In genomic region chr17:41467546-41467945, GRCh38 we compare ENCODE assay signal across 32 cellular contexts. TPM values are rescaled to one million over a fixed set of nuclear protein-coding genes. Genes with fewer than 3 reads are reported as not detected.
"Had no signal": no experiment of that assay in that cellular context is flagged by ENCODE, and none has a peak within 500 bp of the region (broad histone marks: within the 10 kb centered on the region; RNA-seq: fewer than 3 reads in every experiment).

No MANE protein-coding gene starts in this region.

- H3K4me1 ChIP-seq: neural progenitor cell, psoas muscle, tibial nerve had no signal

- H3K4me1 Mint-ChIP-seq: activated naive CD4-positive, alpha-beta T cell treated with anti-CD3 and anti-CD28 coated beads, Interleukin-2, amount 50 U/mL, for 24 hours; brain; naive thymus-derived CD8-positive, alpha-beta T cell; neural progenitor cell; stimulated activated effector memory CD8-positive, alpha-beta T cell treated with anti-CD3 and anti-CD28 coated beads, Interleukin-12 subunit alpha, Interleukin-12 subunit beta, amount 100 ng/mL, for 72 hours; stimulated activated naive CD8-positive, alpha-beta T cell treated with anti-CD3 and anti-CD28 coated beads, Interleukin-15, amount 100 ng/mL, for 72 hours had no signal

- H3K27ac Mint-ChIP-seq: activated CD8-positive, alpha-beta T cell treated with anti-CD3 and anti-CD28 coated beads, Interleukin-2, amount 10 ng/mL, durations not matched to agents 7 days and 5 days; activated naive CD4-positive, alpha-beta T cell treated with anti-CD3 and anti-CD28 coated beads, Interleukin-2, amount 50 U/mL, for 24 hours; activated T-helper 1 cell treated with anti-CD3 and anti-CD28 coated beads, Interleukin-12 subunit alpha, Interleukin-12 subunit beta, Interleukin-2, Interleukin-4 antibody, amounts not matched to agents 30 ng/mL and 10 ng/mL and 1 ng/mL, durations not matched to agents 14 hours and 24 hours and 36 hours; effector memory CD8-positive, alpha-beta T cell; mesothelial cell of epicardium; naive thymus-derived CD8-positive, alpha-beta T cell; neural progenitor cell; stimulated activated effector memory CD8-positive, alpha-beta T cell treated with anti-CD3 and anti-CD28 coated beads, Interleukin-12 subunit alpha, Interleukin-12 subunit beta, amount 100 ng/mL, for 72 hours; stimulated activated naive CD8-positive, alpha-beta T cell treated with anti-CD3 and anti-CD28 coated beads, Interleukin-15, amount 100 ng/mL, for 72 hours had no signal

- FAIRE-seq: endothelial cell of umbilical vein, TTC549, urothelium cell line had no signal

- H3K4me3 Mint-ChIP-seq: activated CD8-positive, alpha-beta T cell treated with anti-CD3 and anti-CD28 coated beads, Interleukin-2, amount 10 ng/mL, durations not matched to agents 7 days and 5 days; activated naive CD4-positive, alpha-beta T cell treated with anti-CD3 and anti-CD28 coated beads, Interleukin-2, amount 50 U/mL, for 24 hours; activated T-helper 1 cell treated with anti-CD3 and anti-CD28 coated beads, Interleukin-12 subunit alpha, Interleukin-12 subunit beta, Interleukin-2, Interleukin-4 antibody, amounts not matched to agents 30 ng/mL and 10 ng/mL and 1 ng/mL, durations not matched to agents 14 hours and 24 hours and 36 hours; brain; effector memory CD8-positive, alpha-beta T cell; mesothelial cell of epicardium; naive thymus-derived CD8-positive, alpha-beta T cell; neural progenitor cell; stimulated activated effector memory CD8-positive, alpha-beta T cell treated with anti-CD3 and anti-CD28 coated beads, Interleukin-12 subunit alpha, Interleukin-12 subunit beta, amount 100 ng/mL, for 72 hours; stimulated activated naive CD8-positive, alpha-beta T cell treated with anti-CD3 and anti-CD28 coated beads, Interleukin-15, amount 100 ng/mL, for 72 hours had no signal

- H2AFZ ChIP-seq: neural progenitor cell had no signal

- H3K36me3 ChIP-seq: lower lobe of right lung, neural progenitor cell, suprapubic skin, tibial nerve had no signal

- H3K27me3 ChIP-seq: neural progenitor cell, tibial nerve had no signal

- H3K9ac ChIP-seq: neural progenitor cell had no signal

- H3K9me3 ChIP-seq: psoas muscle, suprapubic skin had no signal

- H3K27me3 Mint-ChIP-seq: activated naive CD4-positive, alpha-beta T cell treated with anti-CD3 and anti-CD28 coated beads, Interleukin-2, amount 50 U/mL, for 24 hours had no signal

- H3K27ac ChIP-seq: foreskin keratinocyte, lower lobe of right lung, neural progenitor cell, psoas muscle, skin epidermis, suprapubic skin, tibial nerve had no signal

- H3K36me3 Mint-ChIP-seq: activated naive CD4-positive, alpha-beta T cell treated with anti-CD3 and anti-CD28 coated beads, Interleukin-2, amount 50 U/mL, for 24 hours; brain; neural progenitor cell; stimulated activated effector memory CD8-positive, alpha-beta T cell treated with anti-CD3 and anti-CD28 coated beads, Interleukin-12 subunit alpha, Interleukin-12 subunit beta, amount 100 ng/mL, for 72 hours had no signal

- DNase-seq: activated CD4-positive, alpha-beta T cell treated with anti-CD3 and anti-CD28 coated beads for 1 hour; activated CD4-positive, alpha-beta T cell treated with anti-CD3 and anti-CD28 coated beads, Interleukin-2, amount 50 U/mL, for 1 hour; activated CD8-positive, alpha-beta T cell treated with anti-CD3 and anti-CD28 coated beads, Interleukin-2, amount 10 ng/mL, durations not matched to agents 7 days and 5 days; activated gamma-delta T cell; central memory CD4-positive, alpha-beta T cell; effector memory CD8-positive, alpha-beta T cell; foreskin keratinocyte; lower lobe of right lung; naive thymus-derived CD8-positive, alpha-beta T cell; psoas muscle; right cardiac atrium; stimulated activated CD4-positive, alpha-beta T cell treated with anti-CD3 and anti-CD28 coated beads, Interleukin-1b, Interleukin-23, amount 100 ng/mL, for 48 hours; stimulated activated naive CD8-positive, alpha-beta T cell treated with anti-CD3 and anti-CD28 coated beads, Interleukin-15, amount 100 ng/mL, for 72 hours; T-helper 1 cell had no signal

- H3K9me3 Mint-ChIP-seq: activated naive CD4-positive, alpha-beta T cell treated with anti-CD3 and anti-CD28 coated beads, Interleukin-2, amount 50 U/mL, for 24 hours; activated T-helper 1 cell treated with anti-CD3 and anti-CD28 coated beads, Interleukin-12 subunit alpha, Interleukin-12 subunit beta, Interleukin-2, Interleukin-4 antibody, amounts not matched to agents 30 ng/mL and 10 ng/mL and 1 ng/mL, durations not matched to agents 14 hours and 24 hours and 36 hours; effector memory CD8-positive, alpha-beta T cell; stimulated activated effector memory CD8-positive, alpha-beta T cell treated with anti-CD3 and anti-CD28 coated beads, Interleukin-12 subunit alpha, Interleukin-12 subunit beta, amount 100 ng/mL, for 72 hours had no signal

- H3K4me3 ChIP-seq: lower lobe of right lung, neural progenitor cell, psoas muscle, skin epidermis, suprapubic skin, tibial nerve had no signal

- H3K4me2 ChIP-seq: neural progenitor cell had no signal

RNA-seq across cellular contexts. Expression of gene KRT32, which starts 0.4 kb away (rescaled TPM):
- total RNA-seq: activated CD8-positive, alpha-beta T cell treated with anti-CD3 and anti-CD28 coated beads, Interleukin-2, amount 10 ng/mL, durations not matched to agents 7 days and 5 days; activated T-helper 1 cell treated with anti-CD3 and anti-CD28 coated beads, Interleukin-12 subunit alpha, Interleukin-12 subunit beta, Interleukin-2, Interleukin-4 antibody, amounts not matched to agents 30 ng/mL and 10 ng/mL and 1 ng/mL, durations not matched to agents 14 hours and 24 hours and 36 hours; dermis microvascular lymphatic vessel endothelial cell; endothelial cell of umbilical vein; foreskin keratinocyte; glomerular endothelial cell; kidney epithelial cell; left lobe of liver; lower lobe of right lung; mesothelial cell of epicardium; naive thymus-derived CD8-positive, alpha-beta T cell; osteocyte; right cardiac atrium had no signal
- polyA plus RNA-seq: endothelial cell of umbilical vein; foreskin keratinocyte; naive thymus-derived CD8-positive, alpha-beta T cell; right cardiac atrium had no signal

RNA-seq across cellular contexts. Expression of gene KRT35, which starts 13.4 kb away (rescaled TPM):
- total RNA-seq: activated CD8-positive, alpha-beta T cell treated with anti-CD3 and anti-CD28 coated beads, Interleukin-2, amount 10 ng/mL, durations not matched to agents 7 days and 5 days; activated T-helper 1 cell treated with anti-CD3 and anti-CD28 coated beads, Interleukin-12 subunit alpha, Interleukin-12 subunit beta, Interleukin-2, Interleukin-4 antibody, amounts not matched to agents 30 ng/mL and 10 ng/mL and 1 ng/mL, durations not matched to agents 14 hours and 24 hours and 36 hours; dermis microvascular lymphatic vessel endothelial cell; endothelial cell of umbilical vein; esophagus mucosa; foreskin keratinocyte; glomerular endothelial cell; kidney epithelial cell; left lobe of liver; lower lobe of right lung; mesothelial cell of epicardium; naive thymus-derived CD8-positive, alpha-beta T cell; osteocyte; psoas muscle; right cardiac atrium; tibial nerve had no signal
- polyA plus RNA-seq: endothelial cell of umbilical vein; foreskin keratinocyte; naive thymus-derived CD8-positive, alpha-beta T cell; psoas muscle; right cardiac atrium had no signal

RNA-seq across cellular contexts. Expression of gene KRT36, which starts 22.2 kb away (rescaled TPM):
- total RNA-seq: activated CD8-positive, alpha-beta T cell treated with anti-CD3 and anti-CD28 coated beads, Interleukin-2, amount 10 ng/mL, durations not matched to agents 7 days and 5 days; activated T-helper 1 cell treated with anti-CD3 and anti-CD28 coated beads, Interleukin-12 subunit alpha, Interleukin-12 subunit beta, Interleukin-2, Interleukin-4 antibody, amounts not matched to agents 30 ng/mL and 10 ng/mL and 1 ng/mL, durations not matched to agents 14 hours and 24 hours and 36 hours; dermis microvascular lymphatic vessel endothelial cell; endothelial cell of umbilical vein; esophagus mucosa; foreskin keratinocyte; glomerular endothelial cell; kidney epithelial cell; left lobe of liver; lower lobe of right lung; mesothelial cell of epicardium; naive thymus-derived CD8-positive, alpha-beta T cell; osteocyte; psoas muscle; right cardiac atrium had no signal
- polyA plus RNA-seq: foreskin keratinocyte; naive thymus-derived CD8-positive, alpha-beta T cell; right cardiac atrium had no signal

RNA-seq across cellular contexts. Expression of gene KRT38, which starts 26.8 kb away (rescaled TPM):
- total RNA-seq: activated CD8-positive, alpha-beta T cell treated with anti-CD3 and anti-CD28 coated beads, Interleukin-2, amount 10 ng/mL, durations not matched to agents 7 days and 5 days; activated T-helper 1 cell treated with anti-CD3 and anti-CD28 coated beads, Interleukin-12 subunit alpha, Interleukin-12 subunit beta, Interleukin-2, Interleukin-4 antibody, amounts not matched to agents 30 ng/mL and 10 ng/mL and 1 ng/mL, durations not matched to agents 14 hours and 24 hours and 36 hours; dermis microvascular lymphatic vessel endothelial cell; endothelial cell of umbilical vein; esophagus mucosa; foreskin keratinocyte; glomerular endothelial cell; kidney epithelial cell; left lobe of liver; lower lobe of right lung; mesothelial cell of epicardium; naive thymus-derived CD8-positive, alpha-beta T cell; osteocyte; psoas muscle; right cardiac atrium; tibial nerve had no signal
- polyA plus RNA-seq: endothelial cell of umbilical vein; foreskin keratinocyte; naive thymus-derived CD8-positive, alpha-beta T cell; right cardiac atrium had no signal

RNA-seq across cellular contexts. Expression of gene KRT13, which starts 37.9 kb away (rescaled TPM):
- total RNA-seq: activated CD8-positive, alpha-beta T cell treated with anti-CD3 and anti-CD28 coated beads, Interleukin-2, amount 10 ng/mL, durations not matched to agents 7 days and 5 days; activated T-helper 1 cell treated with anti-CD3 and anti-CD28 coated beads, Interleukin-12 subunit alpha, Interleukin-12 subunit beta, Interleukin-2, Interleukin-4 antibody, amounts not matched to agents 30 ng/mL and 10 ng/mL and 1 ng/mL, durations not matched to agents 14 hours and 24 hours and 36 hours; dermis microvascular lymphatic vessel endothelial cell; endothelial cell of umbilical vein; glomerular endothelial cell; kidney epithelial cell; left lobe of liver; naive thymus-derived CD8-positive, alpha-beta T cell; osteocyte; right cardiac atrium had no signal
- polyA plus RNA-seq: endothelial cell of umbilical vein; naive thymus-derived CD8-positive, alpha-beta T cell had no signal
